ENCODE assay signal across 2 cellular contexts in the genomic region with DNA sequence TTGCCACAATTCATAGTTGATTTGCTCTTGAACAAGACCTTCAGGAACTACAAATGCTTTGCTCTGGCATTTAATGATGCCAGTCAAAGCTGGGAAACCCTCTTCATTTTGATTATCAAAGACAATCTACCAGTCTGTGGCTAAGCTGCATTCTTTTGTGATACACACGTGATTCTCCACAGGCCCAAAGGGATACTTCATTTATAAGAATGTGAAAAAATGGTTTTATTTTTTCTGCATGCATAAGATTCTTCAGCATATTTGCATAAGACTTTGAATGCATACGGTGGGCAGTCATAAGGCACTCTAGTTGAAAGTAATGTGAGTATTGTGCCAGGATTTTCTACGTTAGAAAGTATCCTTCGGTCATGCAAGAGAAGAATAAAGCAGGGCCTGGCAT.
TF ChIP-seq lines count a peak whose summit lies in the region.

No MANE protein-coding gene starts in this region.

TF ChIP-seq in SK-N-SH treated with all-trans-retinoic acid at 6 μM for 48 hours, 23 proteins besides CTCF, POLR2A, EP300 and RAD21 (continued from another document):
- TF ChIP-seq, protein P1, sequence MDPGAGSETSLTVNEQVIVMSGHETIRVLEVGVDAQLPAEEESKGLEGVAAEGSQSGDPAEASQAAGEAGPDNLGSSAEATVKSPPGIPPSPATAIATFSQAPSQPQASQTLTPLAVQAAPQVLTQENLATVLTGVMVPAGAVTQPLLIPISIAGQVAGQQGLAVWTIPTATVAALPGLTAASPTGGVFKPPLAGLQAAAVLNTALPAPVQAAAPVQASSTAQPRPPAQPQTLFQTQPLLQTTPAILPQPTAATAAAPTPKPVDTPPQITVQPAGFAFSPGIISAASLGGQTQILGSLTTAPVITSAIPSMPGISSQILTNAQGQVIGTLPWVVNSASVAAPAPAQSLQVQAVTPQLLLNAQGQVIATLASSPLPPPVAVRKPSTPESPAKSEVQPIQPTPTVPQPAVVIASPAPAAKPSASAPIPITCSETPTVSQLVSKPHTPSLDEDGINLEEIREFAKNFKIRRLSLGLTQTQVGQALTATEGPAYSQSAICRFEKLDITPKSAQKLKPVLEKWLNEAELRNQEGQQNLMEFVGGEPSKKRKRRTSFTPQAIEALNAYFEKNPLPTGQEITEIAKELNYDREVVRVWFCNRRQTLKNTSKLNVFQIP (CRISPR knock-in tag; IDR thresholded peaks at IDR 0.05; ENCODE audit: borderline replicate concordance, low read depth), result no peak
- TF ChIP-seq, protein P2, sequence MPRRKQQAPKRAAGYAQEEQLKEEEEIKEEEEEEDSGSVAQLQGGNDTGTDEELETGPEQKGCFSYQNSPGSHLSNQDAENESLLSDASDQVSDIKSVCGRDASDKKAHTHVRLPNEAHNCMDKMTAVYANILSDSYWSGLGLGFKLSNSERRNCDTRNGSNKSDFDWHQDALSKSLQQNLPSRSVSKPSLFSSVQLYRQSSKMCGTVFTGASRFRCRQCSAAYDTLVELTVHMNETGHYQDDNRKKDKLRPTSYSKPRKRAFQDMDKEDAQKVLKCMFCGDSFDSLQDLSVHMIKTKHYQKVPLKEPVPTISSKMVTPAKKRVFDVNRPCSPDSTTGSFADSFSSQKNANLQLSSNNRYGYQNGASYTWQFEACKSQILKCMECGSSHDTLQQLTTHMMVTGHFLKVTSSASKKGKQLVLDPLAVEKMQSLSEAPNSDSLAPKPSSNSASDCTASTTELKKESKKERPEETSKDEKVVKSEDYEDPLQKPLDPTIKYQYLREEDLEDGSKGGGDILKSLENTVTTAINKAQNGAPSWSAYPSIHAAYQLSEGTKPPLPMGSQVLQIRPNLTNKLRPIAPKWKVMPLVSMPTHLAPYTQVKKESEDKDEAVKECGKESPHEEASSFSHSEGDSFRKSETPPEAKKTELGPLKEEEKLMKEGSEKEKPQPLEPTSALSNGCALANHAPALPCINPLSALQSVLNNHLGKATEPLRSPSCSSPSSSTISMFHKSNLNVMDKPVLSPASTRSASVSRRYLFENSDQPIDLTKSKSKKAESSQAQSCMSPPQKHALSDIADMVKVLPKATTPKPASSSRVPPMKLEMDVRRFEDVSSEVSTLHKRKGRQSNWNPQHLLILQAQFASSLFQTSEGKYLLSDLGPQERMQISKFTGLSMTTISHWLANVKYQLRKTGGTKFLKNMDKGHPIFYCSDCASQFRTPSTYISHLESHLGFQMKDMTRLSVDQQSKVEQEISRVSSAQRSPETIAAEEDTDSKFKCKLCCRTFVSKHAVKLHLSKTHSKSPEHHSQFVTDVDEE (CRISPR knock-in tag; IDR thresholded peaks at IDR 0.05), result no peak
- no peak for TF ChIP-seq ARNTL (CRISPR knock-in tag; IDR thresholded peaks at IDR 0.05; ENCODE audit: borderline replicate concordance, low read depth)
- TF ChIP-seq ZC3H10 (CRISPR knock-in tag; IDR thresholded peaks at IDR 0.05), result no peak
- no peak for TF ChIP-seq PPARA (CRISPR knock-in tag; IDR thresholded peaks at IDR 0.05; ENCODE audit: borderline replicate concordance)

TF ChIP-seq in SK-N-SH, 30 proteins besides CTCF, POLR2A, EP300 and RAD21 (continued from another document):
- TF ChIP-seq, protein P3, sequence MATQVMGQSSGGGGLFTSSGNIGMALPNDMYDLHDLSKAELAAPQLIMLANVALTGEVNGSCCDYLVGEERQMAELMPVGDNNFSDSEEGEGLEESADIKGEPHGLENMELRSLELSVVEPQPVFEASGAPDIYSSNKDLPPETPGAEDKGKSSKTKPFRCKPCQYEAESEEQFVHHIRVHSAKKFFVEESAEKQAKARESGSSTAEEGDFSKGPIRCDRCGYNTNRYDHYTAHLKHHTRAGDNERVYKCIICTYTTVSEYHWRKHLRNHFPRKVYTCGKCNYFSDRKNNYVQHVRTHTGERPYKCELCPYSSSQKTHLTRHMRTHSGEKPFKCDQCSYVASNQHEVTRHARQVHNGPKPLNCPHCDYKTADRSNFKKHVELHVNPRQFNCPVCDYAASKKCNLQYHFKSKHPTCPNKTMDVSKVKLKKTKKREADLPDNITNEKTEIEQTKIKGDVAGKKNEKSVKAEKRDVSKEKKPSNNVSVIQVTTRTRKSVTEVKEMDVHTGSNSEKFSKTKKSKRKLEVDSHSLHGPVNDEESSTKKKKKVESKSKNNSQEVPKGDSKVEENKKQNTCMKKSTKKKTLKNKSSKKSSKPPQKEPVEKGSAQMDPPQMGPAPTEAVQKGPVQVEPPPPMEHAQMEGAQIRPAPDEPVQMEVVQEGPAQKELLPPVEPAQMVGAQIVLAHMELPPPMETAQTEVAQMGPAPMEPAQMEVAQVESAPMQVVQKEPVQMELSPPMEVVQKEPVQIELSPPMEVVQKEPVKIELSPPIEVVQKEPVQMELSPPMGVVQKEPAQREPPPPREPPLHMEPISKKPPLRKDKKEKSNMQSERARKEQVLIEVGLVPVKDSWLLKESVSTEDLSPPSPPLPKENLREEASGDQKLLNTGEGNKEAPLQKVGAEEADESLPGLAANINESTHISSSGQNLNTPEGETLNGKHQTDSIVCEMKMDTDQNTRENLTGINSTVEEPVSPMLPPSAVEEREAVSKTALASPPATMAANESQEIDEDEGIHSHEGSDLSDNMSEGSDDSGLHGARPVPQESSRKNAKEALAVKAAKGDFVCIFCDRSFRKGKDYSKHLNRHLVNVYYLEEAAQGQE (IDR thresholded peaks at IDR 0.05; ENCODE audit: low read depth, low read length), result no peak
- TF ChIP-seq SMC3 (IDR thresholded peaks at IDR 0.05; ENCODE audit: low read depth, low read length) (no peak), FOXJ3 (CRISPR knock-in tag; IDR thresholded peaks at IDR 0.05) (no peak), YY1 (IDR thresholded peaks at IDR 0.05; ENCODE audit: low read depth) (no peak), TEAD4 (IDR thresholded peaks at IDR 0.05; ENCODE audit: borderline replicate concordance, insufficient read depth) (no peak), RCOR1 (IDR thresholded peaks at IDR 0.05; ENCODE audit: low read length) (no peak), MEF2A (IDR thresholded peaks at IDR 0.05; ENCODE audit: borderline replicate concordance, low read depth) (no peak)
- TF ChIP-seq, protein P4, sequence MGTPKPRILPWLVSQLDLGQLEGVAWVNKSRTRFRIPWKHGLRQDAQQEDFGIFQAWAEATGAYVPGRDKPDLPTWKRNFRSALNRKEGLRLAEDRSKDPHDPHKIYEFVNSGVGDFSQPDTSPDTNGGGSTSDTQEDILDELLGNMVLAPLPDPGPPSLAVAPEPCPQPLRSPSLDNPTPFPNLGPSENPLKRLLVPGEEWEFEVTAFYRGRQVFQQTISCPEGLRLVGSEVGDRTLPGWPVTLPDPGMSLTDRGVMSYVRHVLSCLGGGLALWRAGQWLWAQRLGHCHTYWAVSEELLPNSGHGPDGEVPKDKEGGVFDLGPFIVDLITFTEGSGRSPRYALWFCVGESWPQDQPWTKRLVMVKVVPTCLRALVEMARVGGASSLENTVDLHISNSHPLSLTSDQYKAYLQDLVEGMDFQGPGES (IDR thresholded peaks at IDR 0.05; ENCODE audit: low read depth, low read length), result no peak
- TF ChIP-seq, protein P5, sequence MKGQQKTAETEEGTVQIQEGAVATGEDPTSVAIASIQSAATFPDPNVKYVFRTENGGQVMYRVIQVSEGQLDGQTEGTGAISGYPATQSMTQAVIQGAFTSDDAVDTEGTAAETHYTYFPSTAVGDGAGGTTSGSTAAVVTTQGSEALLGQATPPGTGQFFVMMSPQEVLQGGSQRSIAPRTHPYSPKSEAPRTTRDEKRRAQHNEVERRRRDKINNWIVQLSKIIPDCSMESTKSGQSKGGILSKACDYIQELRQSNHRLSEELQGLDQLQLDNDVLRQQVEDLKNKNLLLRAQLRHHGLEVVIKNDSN (IDR thresholded peaks at IDR 0.05; ENCODE audit: borderline replicate concordance, low read depth), result no peak
